ENCODE assay signal across 11 cellular contexts in genomic region chr5:4108690-4109089, GRCh38.
"Had no signal": no experiment of that assay in that cellular context is flagged by ENCODE, and none has a peak within 500 bp of the region (broad histone marks: within the 10 kb centered on the region; RNA-seq: fewer than 3 reads in every experiment).

No MANE protein-coding gene starts in this region.

- H3K9me3 Mint-ChIP-seq: GM23338, H9 had no signal

- ATAC-seq: GM23338, HCT116 had no signal

- H3K27ac ChIP-seq: GM23248 had no signal

- FAIRE-seq: H1, H54 had no signal

- H3K4me3 ChIP-seq: GM23248, GM23338, HAP-1 had no signal

- DNase-seq: GM23248, GOT3, H7, H9, HCEC 1CT, HFFc6 had no signal

- H3K4me1 ChIP-seq: HAP-1 had no signal

- H3K4me2 ChIP-seq: GM23338 had no signal

- H2AFZ ChIP-seq: GM23248, GM23338 had no signal

- H3K36me3 ChIP-seq: HAP-1 had no signal

- H3K4me3 Mint-ChIP-seq: GM23338, H9, HFFc6 had no signal

- H3K9ac ChIP-seq: GM23248 had no signal

- H3K27ac Mint-ChIP-seq: GM23338, H9, HFFc6 had no signal

- H3K9me3 ChIP-seq: HAP-1 had no signal
